33 cellular contexts compared by ENCODE assay signal in the genomic region with DNA sequence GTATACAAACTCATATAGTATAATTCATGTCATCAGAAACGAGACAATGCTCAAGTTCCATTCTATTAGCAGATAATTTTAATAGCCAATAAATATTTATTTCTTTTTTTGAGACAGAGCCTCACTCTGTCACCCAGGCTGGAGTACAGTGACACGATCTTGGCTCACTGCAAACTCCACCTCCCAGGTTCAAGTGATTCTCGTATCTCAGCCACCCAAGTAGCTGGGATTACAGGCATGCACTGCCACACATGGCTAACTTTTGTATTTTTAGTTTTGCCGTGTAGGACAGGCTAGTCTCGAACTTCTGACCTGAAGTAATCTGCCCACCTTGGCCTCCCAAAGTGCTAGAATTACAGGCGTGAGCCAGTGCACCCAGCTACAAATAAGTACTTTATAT.
"Had no signal": no experiment of that assay in that cellular context is flagged by ENCODE, and none has a peak within 500 bp of the region (broad histone marks: within the 10 kb centered on the region; RNA-seq: fewer than 3 reads in every experiment).

No MANE protein-coding gene starts in this region.

- H3K4me1 ChIP-seq: adrenal gland, ascending aorta, body of pancreas, breast epithelium had no signal

- H3K27ac ChIP-seq: adrenal gland, ascending aorta, body of pancreas, brain microvascular endothelial cell, breast epithelium had no signal

- ATAC-seq: activated naive CD4-positive, alpha-beta T cell treated with anti-CD3 and anti-CD28 coated beads, Interleukin-2, amount 50 U/mL, for 72 hours; activated naive CD8-positive, alpha-beta T cell treated with anti-CD3 and anti-CD28 coated beads, Interleukin-2, amount 50 U/mL, for 24 hours; activated T-cell treated with anti-CD3 and anti-CD28 coated beads, Interleukin-2, amount 50 U/mL, for 4 hours; activated T-cell treated with anti-CD3 and anti-CD28 coated beads, Interleukin-2, amount 50 U/mL, for 72 hours; activated T-helper 17 cell treated with anti-CD3 and anti-CD28 coated beads, Interleukin-2, amount 50 U/mL, for 72 hours; body of pancreas had no signal

- H3K27me3 ChIP-seq: adrenal gland, ascending aorta, body of pancreas, brain microvascular endothelial cell, breast epithelium, cardiac muscle cell had no signal

- DNase-seq: activated effector memory CD4-positive, alpha-beta T cell treated with anti-CD3 and anti-CD28 coated beads, Interleukin-2, amount 50 U/mL, for 16 hours; activated effector memory CD4-positive, alpha-beta T cell treated with Interleukin-2 at 50 U/mL for 16 hours; activated gamma-delta T cell; activated gamma-delta T cell treated with Interleukin-2 at 50 U/mL for 16 hours; activated naive CD4-positive, alpha-beta T cell; activated naive CD4-positive, alpha-beta T cell treated with anti-CD3 and anti-CD28 coated beads for 36 hours; activated naive CD4-positive, alpha-beta T cell treated with anti-CD3 and anti-CD28 coated beads, Interleukin-2, amount 10 ng/mL, durations not matched to agents 7 days and 5 days; activated naive CD4-positive, alpha-beta T cell treated with anti-CD3 and anti-CD28 coated beads, Interleukin-2, amount 50 U/mL, for 16 hours; activated naive CD4-positive, alpha-beta T cell treated with Interleukin-2 at 50 U/mL for 16 hours; activated naive CD8-positive, alpha-beta T cell treated with anti-CD3 and anti-CD28 coated beads for 36 hours; activated naive CD8-positive, alpha-beta T cell treated with anti-CD3 and anti-CD28 coated beads, Interleukin-2, amount 10 ng/mL, durations not matched to agents 7 days and 5 days; activated naive CD8-positive, alpha-beta T cell treated with anti-CD3 and anti-CD28 coated beads, Interleukin-2, amount 50 U/mL, for 24 hours; activated T-cell treated with anti-CD3 and anti-CD28 coated beads for 4 hours; activated T-cell treated with anti-CD3 and anti-CD28 coated beads, Interleukin-2, amount 50 U/mL, for 1 hour; activated T-cell treated with anti-CD3 and anti-CD28 coated beads, Interleukin-2, amount 50 U/mL, for 24 hours; activated T-cell treated with anti-CD3 and anti-CD28 coated beads, Interleukin-2, amount 50 U/mL, for 4 hours; activated T-cell treated with anti-CD3 and anti-CD28 coated beads, Interleukin-2, amount 50 U/mL, for 48 hours; activated T-cell treated with anti-CD3 and anti-CD28 coated beads, Interleukin-2, amount 50 U/mL, for 72 hours; adrenal gland; amniotic stem cell; amygdala; anterior cingulate cortex; aorta; body of pancreas; brain microvascular endothelial cell; caudate nucleus; central memory CD4-positive, alpha-beta T cell; cerebellar nuclear complex had no signal

- H3K9me3 ChIP-seq: adrenal gland, ascending aorta, body of pancreas, breast epithelium had no signal

- H3K4me3 ChIP-seq: adrenal gland, ascending aorta, body of pancreas, breast epithelium, cardiac muscle cell had no signal

- H3K36me3 ChIP-seq: brain microvascular endothelial cell, breast epithelium had no signal
